In the genomic region with DNA sequence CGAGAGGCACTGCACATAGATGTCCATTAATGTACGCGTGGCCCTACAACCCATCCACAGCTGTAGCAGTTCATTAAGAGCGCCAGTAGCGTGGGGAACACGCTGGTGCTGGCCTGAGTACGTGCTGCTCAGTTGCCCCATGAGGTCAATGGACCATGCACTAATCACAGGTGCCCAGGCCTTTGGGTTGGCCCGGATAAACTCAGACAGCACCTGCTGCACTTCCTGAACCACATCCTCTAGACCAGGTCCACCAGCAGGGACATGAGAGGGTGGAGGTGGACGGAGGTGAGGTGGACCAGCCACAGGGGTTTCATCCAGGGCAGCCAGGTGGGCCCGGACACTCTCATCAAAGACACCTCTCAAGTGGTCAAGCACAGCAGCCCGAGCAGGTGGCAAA, we compare ENCODE assay signal across 21 cellular contexts. TPM values are rescaled to one million over a fixed set of nuclear protein-coding genes. Genes with fewer than 3 reads are reported as not detected.
DNase-seq lines count a peak whose midpoint lies in the region; ATAC-seq, FAIRE-seq and TF ChIP-seq lines count a peak whose summit lies in the region.
"Had no signal": no experiment of that assay in that cellular context is flagged by ENCODE, and none has a peak within 500 bp of the region (broad histone marks: within the 10 kb centered on the region; RNA-seq: fewer than 3 reads in every experiment).

No MANE protein-coding gene starts in this region.

- no peak for DNase-seq in activated naive CD8-positive, alpha-beta T cell treated with anti-CD3 and anti-CD28 coated beads, Interleukin-2, amount 50 U/mL, for 24 hours
- no peak for DNase-seq in activated naive CD8-positive, alpha-beta T cell treated with anti-CD3 and anti-CD28 coated beads for 36 hours
- DNase-seq in astrocyte (ENCODE audit: low read depth) (no peak), type B pancreatic cell (ENCODE audit: extremely low spot score, unreplicated experiment) (no peak)
- no peak for DNase-seq in stimulated activated CD8-positive, alpha-beta memory T cell treated with anti-CD3 and anti-CD28 coated beads, Interleukin-4, amount 100 ng/mL, for 48 hours
- DNase-seq: ACHN; C1 segment of cervical spinal cord; CD4-positive, alpha-beta memory T cell; DMS153; DMS79 treated with DMSO at 0.1 percent for 48 hours; EL had no signal

- H3K9ac ChIP-seq in astrocyte (ENCODE audit: low read length), result no peak overlapping the region

- peaks cover 10% of the 10 kb centered on the region for H3K4me1 ChIP-seq in astrocyte (ENCODE audit: insufficient read depth, low read length)

- no peaks in the 10 kb centered on the region for H3K27me3 ChIP-seq in astrocyte (ENCODE audit: insufficient read depth, low read length)

- peaks cover 12% of the 10 kb centered on the region for H3K36me3 ChIP-seq in astrocyte (ENCODE audit: insufficient read depth, low read length)

- ATAC-seq in activated naive CD8-positive, alpha-beta T cell treated with anti-CD3 and anti-CD28 coated beads, Interleukin-2, amount 50 U/mL, for 24 hours, result no peak
- ATAC-seq in GM18519 (IDR thresholded peaks at IDR 0.05; ENCODE audit: low FRiP score, unreplicated experiment), result no peak
- ATAC-seq: HepG2 had no signal

- H3K79me2 ChIP-seq in astrocyte (ENCODE audit: insufficient read depth, low read length), result peaks cover 66% of the 10 kb centered on the region

- FAIRE-seq in astrocyte (lab: Jason Lieb, UNC), result no peak
- FAIRE-seq: D721Med, G401.6, GM12891, GM19239, H1, HepG2, HTR-8/SVneo had no signal

- H3K27me3 Mint-ChIP-seq in activated naive CD8-positive, alpha-beta T cell treated with anti-CD3 and anti-CD28 coated beads, Interleukin-2, amount 50 U/mL, for 24 hours, result no peaks in the 10 kb centered on the region
- H3K27me3 Mint-ChIP-seq in activated naive CD8-positive, alpha-beta T cell treated with anti-CD3 and anti-CD28 coated beads for 36 hours, result no peaks in the 10 kb centered on the region
- no peaks in the 10 kb centered on the region for H3K27me3 Mint-ChIP-seq in astrocyte (ENCODE audit: low read depth, unreplicated experiment)
- no peaks in the 10 kb centered on the region for H3K27me3 Mint-ChIP-seq in type B pancreatic cell
- H3K27me3 Mint-ChIP-seq: CD4-positive, alpha-beta memory T cell had no signal

- peaks cover 13% of the 10 kb centered on the region for H4K20me1 ChIP-seq in astrocyte (ENCODE audit: insufficient read depth, low read length)

- TF ChIP-seq CTCF in astrocyte (IDR thresholded peaks at IDR 0.05; ENCODE audit: insufficient read depth, low read depth, low read length) (no peak), type B pancreatic cell (conservative IDR thresholded peaks at IDR 0.05) (no peak)

- no peak overlapping the region for H2AFZ ChIP-seq in astrocyte (ENCODE audit: low read depth, low read length)

- peak overlapping the region; percentile 63 for H3K27ac Mint-ChIP-seq in activated naive CD8-positive, alpha-beta T cell treated with anti-CD3 and anti-CD28 coated beads, Interleukin-2, amount 50 U/mL, for 24 hours
- H3K27ac Mint-ChIP-seq in activated naive CD8-positive, alpha-beta T cell treated with anti-CD3 and anti-CD28 coated beads for 36 hours, result no peak overlapping the region
- H3K27ac Mint-ChIP-seq in astrocyte (ENCODE audit: unreplicated experiment) (no peak overlapping the region), type B pancreatic cell (no peak overlapping the region)

- no peaks in the 10 kb centered on the region for H3K9me3 Mint-ChIP-seq in activated naive CD8-positive, alpha-beta T cell treated with anti-CD3 and anti-CD28 coated beads, Interleukin-2, amount 50 U/mL, for 24 hours
- no peaks in the 10 kb centered on the region for H3K9me3 Mint-ChIP-seq in activated naive CD8-positive, alpha-beta T cell treated with anti-CD3 and anti-CD28 coated beads for 36 hours
- H3K9me3 Mint-ChIP-seq in astrocyte (ENCODE audit: unreplicated experiment), result no peaks in the 10 kb centered on the region
- H3K9me3 Mint-ChIP-seq in type B pancreatic cell, result no peaks in the 10 kb centered on the region

- H3K4me3 ChIP-seq in astrocyte (ENCODE audit: insufficient read depth, low read depth, low read length), result no peak overlapping the region
- H3K4me3 ChIP-seq: HAP-1 had no signal

- H3K27ac ChIP-seq in astrocyte (ENCODE audit: low read depth, low read length), result no peak overlapping the region

- no peak overlapping the region for H3K4me3 Mint-ChIP-seq in activated naive CD8-positive, alpha-beta T cell treated with anti-CD3 and anti-CD28 coated beads, Interleukin-2, amount 50 U/mL, for 24 hours
- H3K4me3 Mint-ChIP-seq in activated naive CD8-positive, alpha-beta T cell treated with anti-CD3 and anti-CD28 coated beads for 36 hours, result no peak overlapping the region
- H3K4me3 Mint-ChIP-seq in astrocyte (ENCODE audit: unreplicated experiment) (peak overlapping the region; percentile 64), type B pancreatic cell (peak overlapping the region; percentile 11)

- no peak overlapping the region for H3K4me2 ChIP-seq in astrocyte (ENCODE audit: low read length)

- H3K4me1 Mint-ChIP-seq in activated naive CD8-positive, alpha-beta T cell treated with anti-CD3 and anti-CD28 coated beads, Interleukin-2, amount 50 U/mL, for 24 hours, result peaks cover 42% of the 10 kb centered on the region
- H3K4me1 Mint-ChIP-seq in activated naive CD8-positive, alpha-beta T cell treated with anti-CD3 and anti-CD28 coated beads for 36 hours, result peaks cover 37% of the 10 kb centered on the region
- H3K4me1 Mint-ChIP-seq in astrocyte (ENCODE audit: low read depth, unreplicated experiment) (peaks cover 7% of the 10 kb centered on the region), type B pancreatic cell (ENCODE audit: unreplicated experiment) (peaks cover 17% of the 10 kb centered on the region)

- peaks cover 15% of the 10 kb centered on the region for H3K36me3 Mint-ChIP-seq in activated naive CD8-positive, alpha-beta T cell treated with anti-CD3 and anti-CD28 coated beads, Interleukin-2, amount 50 U/mL, for 24 hours (ENCODE audit: low read depth)
- H3K36me3 Mint-ChIP-seq in activated naive CD8-positive, alpha-beta T cell treated with anti-CD3 and anti-CD28 coated beads for 36 hours, result peaks cover 19% of the 10 kb centered on the region
- H3K36me3 Mint-ChIP-seq in astrocyte (ENCODE audit: low read depth, unreplicated experiment) (no peaks in the 10 kb centered on the region), type B pancreatic cell (no peaks in the 10 kb centered on the region)

- peak; percentile 13 for TF ChIP-seq POLR2A in GM19193 (IDR thresholded peaks at IDR 0.05; ENCODE audit: extremely low read depth, insufficient read depth, insufficient read length)

- H3K9me3 ChIP-seq in astrocyte (ENCODE audit: insufficient read depth, low read depth, low read length), result no peaks in the 10 kb centered on the region
- H3K9me3 ChIP-seq: HAP-1 had no signal

RNA-seq across cellular contexts. Expression of gene GANAB, which starts 3.1 kb away (rescaled TPM):
- 100 to 1,000 TPM; 198 to 211 TPM for total RNA-seq in activated naive CD8-positive, alpha-beta T cell treated with anti-CD3 and anti-CD28 coated beads for 36 hours
- 323 and 344 TPM in 2 replicates for total RNA-seq in astrocyte
- 278 and 372 TPM in 2 replicates for total RNA-seq in type B pancreatic cell (ENCODE audit: low replicate concordance)

RNA-seq across cellular contexts. Expression of gene INTS5, which starts 3.6 kb away (rescaled TPM):
- total RNA-seq in activated naive CD8-positive, alpha-beta T cell treated with anti-CD3 and anti-CD28 coated beads for 36 hours, result 10 to 100 TPM; 41.2 TPM
- total RNA-seq in astrocyte, result 16.7 and 18.4 TPM in 2 replicates
- 26.5 and 28.3 TPM in 2 replicates for total RNA-seq in type B pancreatic cell (ENCODE audit: low replicate concordance)

RNA-seq across cellular contexts. Expression of gene C11orf98, which starts 15.5 kb away (rescaled TPM):
- 100 to 1,000 TPM; 147 to 159 TPM for total RNA-seq in activated naive CD8-positive, alpha-beta T cell treated with anti-CD3 and anti-CD28 coated beads for 36 hours
- total RNA-seq in astrocyte (60.0 and 69.8 TPM in 2 replicates), type B pancreatic cell (ENCODE audit: low replicate concordance) (69.1 and 69.2 TPM in 2 replicates)

RNA-seq across cellular contexts. Expression of gene CSKMT, which starts 15.6 kb away (rescaled TPM):
- total RNA-seq in activated naive CD8-positive, alpha-beta T cell treated with anti-CD3 and anti-CD28 coated beads for 36 hours, result 10 to 100 TPM; 28.7 to 39.7 TPM
- total RNA-seq in astrocyte (15.6 and 23.3 TPM in 2 replicates), type B pancreatic cell (ENCODE audit: low replicate concordance) (17.7 and 28.0 TPM in 2 replicates)

RNA-seq across cellular contexts. Expression of gene UQCC3, which starts 22.0 kb away (rescaled TPM):
- 1 to 10 TPM; 5.0 to 5.7 TPM for total RNA-seq in activated naive CD8-positive, alpha-beta T cell treated with anti-CD3 and anti-CD28 coated beads for 36 hours
- total RNA-seq in astrocyte (7.2 and 8.7 TPM in 2 replicates), type B pancreatic cell (ENCODE audit: low replicate concordance) (11.2 and 11.7 TPM in 2 replicates)

Comparison
In these comparisons a context has a peak if more than half of its experiments do, and no peak if none do; other contexts are left out.
1. H3K4me3 Mint-ChIP-seq: peak in astrocyte (single experiment) and type B pancreatic cell (single experiment); none in activated naive CD8-positive, alpha-beta T cell treated with anti-CD3 and anti-CD28 coated beads, Interleukin-2, amount 50 U/mL, for 24 hours (single experiment) and activated naive CD8-positive, alpha-beta T cell treated with anti-CD3 and anti-CD28 coated beads for 36 hours (single experiment).